26 cellular contexts compared by ENCODE assay signal in genomic region chr3:128841926-128842920, GRCh38.
"Had no signal": no experiment of that assay in that cellular context is flagged by ENCODE, and none has a peak within 500 bp of the region (broad histone marks: within the 10 kb centered on the region; RNA-seq: fewer than 3 reads in every experiment).

No MANE protein-coding gene starts in this region.

- H3K36me3 ChIP-seq: ascending aorta, brain microvascular endothelial cell, lower lobe of right lung, sigmoid colon, thoracic aorta, upper lobe of left lung had no signal

- H3K9me3 ChIP-seq: ascending aorta, lower lobe of right lung, mucosa of descending colon, sigmoid colon, thoracic aorta, upper lobe of left lung had no signal

- H3K36me3 Mint-ChIP-seq: T-cell had no signal

- H3K4me2 ChIP-seq: smooth muscle cell had no signal

- H3K27ac Mint-ChIP-seq: activated T-cell treated with anti-CD3 and anti-CD28 coated beads, Interleukin-2, amount 50 U/mL, for 72 hours; T-cell; WTC11 had no signal

- H3K4me3 ChIP-seq: ascending aorta, lower lobe of right lung, mucosa of descending colon, sigmoid colon, smooth muscle cell, thoracic aorta, upper lobe of left lung had no signal

- H3K4me3 Mint-ChIP-seq: activated T-cell treated with anti-CD3 and anti-CD28 coated beads, Interleukin-2, amount 50 U/mL, for 72 hours; nephron progenitor cell; T-cell; WTC11 had no signal

- H3K9me3 Mint-ChIP-seq: activated T-cell treated with anti-CD3 and anti-CD28 coated beads, Interleukin-2, amount 50 U/mL, for 72 hours; T-cell had no signal

- H3K27me3 ChIP-seq: ascending aorta, brain microvascular endothelial cell, sigmoid colon, upper lobe of left lung had no signal

- DNase-seq: activated CD4-positive, alpha-beta T cell treated with anti-CD3 and anti-CD28 coated beads, Interleukin-2, amount 50 U/mL, for 4 hours; activated CD8-positive, alpha-beta memory T cell treated with anti-CD3 and anti-CD28 coated beads, Interleukin-2, amount 50 U/mL, for 48 hours; activated effector memory CD4-positive, alpha-beta T cell treated with anti-CD3 and anti-CD28 coated beads, Interleukin-2, amount 50 U/mL, for 16 hours; activated naive CD4-positive, alpha-beta T cell treated with anti-CD3 and anti-CD28 coated beads, Interleukin-2, amount 50 U/mL, for 16 hours; activated T-cell treated with anti-CD3 and anti-CD28 coated beads, Interleukin-2, amount 50 U/mL, for 72 hours; brain microvascular endothelial cell; central memory CD4-positive, alpha-beta T cell; dermis blood vessel endothelial cell; effector CD8-positive, alpha-beta T cell; foreskin fibroblast; left colon; lower lobe of right lung; mesendoderm; mucosa of descending colon; nephron progenitor cell; sigmoid colon; stimulated activated CD4-positive, alpha-beta T cell treated with anti-CD3 and anti-CD28 coated beads, Interleukin-2, amount 100 ng/mL, for 48 hours; stimulated activated CD8-positive, alpha-beta memory T cell treated with anti-CD3 and anti-CD28 coated beads, Interleukin-4, amount 100 ng/mL, for 48 hours; stimulated activated naive CD4-positive, alpha-beta T cell treated with Interleukin-2 at 50 U/mL for 16 hours; T-cell; T1000; upper lobe of left lung had no signal

- H3K27ac ChIP-seq: ascending aorta, brain microvascular endothelial cell, lower lobe of right lung, sigmoid colon, thoracic aorta, upper lobe of left lung had no signal

- H3K27me3 Mint-ChIP-seq: T-cell had no signal

- ATAC-seq: activated T-cell treated with anti-CD3 and anti-CD28 coated beads, Interleukin-2, amount 50 U/mL, for 72 hours; left colon; lower lobe of right lung; mucosa of descending colon; T-cell; WTC11 had no signal
